In the genomic region with DNA sequence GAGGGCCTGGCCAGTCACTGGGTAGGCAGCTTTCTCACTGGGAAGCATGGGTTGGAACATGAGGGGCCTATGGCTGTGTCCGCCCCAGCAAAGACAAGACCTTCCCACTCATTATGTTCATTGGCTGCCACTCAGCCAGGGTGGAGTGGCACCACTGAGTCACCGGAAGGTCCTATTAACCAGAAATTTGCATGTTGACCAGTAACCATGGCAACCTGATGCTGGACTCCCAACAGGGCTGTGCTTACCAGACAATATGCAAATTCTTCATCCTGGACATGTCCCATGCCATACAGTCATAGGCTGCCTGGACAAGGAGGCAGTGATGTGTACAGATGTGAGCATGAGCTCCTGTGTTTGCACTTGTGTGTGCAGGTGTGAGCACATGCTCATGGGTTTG, we compare ENCODE assay signal across 17 cellular contexts.
DNase-seq lines count a peak whose midpoint lies in the region; ATAC-seq, FAIRE-seq and TF ChIP-seq lines count a peak whose summit lies in the region.
"Had no signal": no experiment of that assay in that cellular context is flagged by ENCODE, and none has a peak within 500 bp of the region (broad histone marks: within the 10 kb centered on the region; RNA-seq: fewer than 3 reads in every experiment).

No MANE protein-coding gene starts in this region.

- WGBS in hepatocyte (ENCODE audit: low lambda C conversion rate, missing lambda C conversion rate), result 94% methylated on average over 2 of the region's 2 CpGs

- TF ChIP-seq POLR2A in GM12891 (IDR thresholded peaks at IDR 0.05; ENCODE audit: low read depth, low read length), result no peak

- H3K27me3 ChIP-seq in WERI-Rb-1 (ENCODE audit: insufficient read depth, low read depth, severe bottlenecking), result no peaks in the 10 kb centered on the region
- peaks cover 4% of the 10 kb centered on the region for H3K27me3 ChIP-seq in hepatocyte

- H3K4me3 ChIP-seq in WERI-Rb-1 (ENCODE audit: low read depth, low read length) (no peak overlapping the region), hepatocyte (no peak overlapping the region)

- no peak for TF ChIP-seq CTCF in WERI-Rb-1 (IDR thresholded peaks at IDR 0.05; ENCODE audit: low read depth, low read length)
- no peak for TF ChIP-seq CTCF in hepatocyte (IDR thresholded peaks at IDR 0.05; ENCODE audit: poor library complexity)

- H2AFZ ChIP-seq in hepatocyte, result no peak overlapping the region

- H4K20me1 ChIP-seq in hepatocyte (ENCODE audit: insufficient read depth, poor library complexity, severe bottlenecking), result no peaks in the 10 kb centered on the region

- ATAC-seq in HG02798 (IDR thresholded peaks at IDR 0.05; ENCODE audit: poor library complexity, unreplicated experiment), result peak; percentile 36
- ATAC-seq: activated T-cell treated with anti-CD3 and anti-CD28 coated beads, Interleukin-2, amount 50 U/mL, for 72 hours; esophagus mucosa; Panc1; stimulated activated effector memory CD8-positive, alpha-beta T cell treated with anti-CD3 and anti-CD28 coated beads, Interleukin-12 subunit alpha, Interleukin-12 subunit beta, amount 100 ng/mL, for 72 hours had no signal

- H3K4me1 ChIP-seq in hepatocyte (ENCODE audit: insufficient read depth), result no peaks in the 10 kb centered on the region

- DNase-seq in GM12891 (ENCODE audit: insufficient read length, low spot score) (no peak), astrocyte of the hippocampus (ENCODE audit: low read depth, low spot score) (peak; percentile 76), lung microvascular endothelial cell (ENCODE audit: low read depth in 2 of 2) (peak; percentile 38 to 60), WERI-Rb-1 (no peak), hepatocyte (ENCODE audit: low spot score) (no peak)
- no peak for DNase-seq in activated naive CD4-positive, alpha-beta T cell (lab: John Stamatoyannopoulos, UW)
- no peak for DNase-seq in stimulated activated naive CD4-positive, alpha-beta T cell (lab: John Stamatoyannopoulos, UW)
- DNase-seq: activated T-cell treated with anti-CD3 and anti-CD28 coated beads, Interleukin-2, amount 50 U/mL, for 72 hours; caudate nucleus; NCI-H2171 had no signal

- H3K9me3 ChIP-seq in WERI-Rb-1 (ENCODE audit: severe bottlenecking), result no peaks in the 10 kb centered on the region
- no peaks in the 10 kb centered on the region for H3K9me3 ChIP-seq in hepatocyte (ENCODE audit: low read depth)

- no peaks in the 10 kb centered on the region for H3K9me2 ChIP-seq in hepatocyte (replicated peaks; ENCODE audit: insufficient read depth)

- no peaks in the 10 kb centered on the region; the same call in 1 of the 2 replicates for H3K36me3 ChIP-seq in WERI-Rb-1
- H3K36me3 ChIP-seq in hepatocyte (replicated peaks; ENCODE audit: insufficient read depth, low read depth), result no peaks in the 10 kb centered on the region

- no peak for FAIRE-seq in GM12891 (lab: Jason Lieb, UNC)
- FAIRE-seq: D721Med, TTC549 had no signal

- H3K79me2 ChIP-seq in hepatocyte, result no peaks in the 10 kb centered on the region

- H3K27ac ChIP-seq in WERI-Rb-1 (no peak overlapping the region), hepatocyte (no peak overlapping the region)
- H3K27ac ChIP-seq: KMS-11 had no signal

- H3K4me2 ChIP-seq in hepatocyte, result no peak overlapping the region
- H3K4me2 ChIP-seq: KMS-11 had no signal

TF ChIP-seq in GM12891, 5 proteins besides CTCF, POLR2A, EP300 and RAD21:
- no peak for TF ChIP-seq SPI1 (IDR thresholded peaks at IDR 0.05; ENCODE audit: low read depth, low read length)
- peak; percentile 93 for TF ChIP-seq POU2F2 (IDR thresholded peaks at IDR 0.05; ENCODE audit: low read depth, low read length)
- TF ChIP-seq PAX5 (IDR thresholded peaks at IDR 0.05; ENCODE audit: insufficient read depth, low read length, severe bottlenecking), result no peak

Comparison
In these comparisons a context has a peak if more than half of its experiments do, and no peak if none do; other contexts are left out.
1. DNase-seq: peak in astrocyte of the hippocampus (single experiment) and lung microvascular endothelial cell (2 of 2); none in GM12891 (single experiment), WERI-Rb-1 (single experiment), activated naive CD4-positive, alpha-beta T cell (0 of 4), hepatocyte (single experiment) and stimulated activated naive CD4-positive, alpha-beta T cell (0 of 6).